In the genomic region with DNA sequence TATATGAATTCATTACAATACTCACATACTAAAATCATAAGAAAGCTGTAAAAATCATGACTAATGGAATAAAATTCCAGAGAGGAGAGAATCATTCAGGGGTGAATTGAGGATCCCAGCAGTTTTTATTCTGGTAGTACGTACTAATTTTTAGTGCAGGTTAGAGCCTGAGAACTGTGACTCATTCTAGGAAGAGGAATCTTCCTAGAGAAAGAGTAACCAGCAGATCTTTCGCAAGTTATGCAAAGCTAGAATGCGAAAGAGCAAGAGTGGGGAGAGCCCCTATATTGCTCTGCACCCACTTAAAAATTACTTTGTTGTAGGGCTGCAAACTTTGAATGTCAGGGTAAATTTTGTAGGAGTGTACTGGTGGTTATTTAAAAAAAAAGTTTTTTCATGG, we compare ENCODE assay signal across 1 cellular context.
TF ChIP-seq lines count a peak whose summit lies in the region.

No MANE protein-coding gene starts in this region.

TF ChIP-seq in WTC11, 78 proteins besides CTCF, POLR2A, EP300 and RAD21 (continued from another document):
- TF ChIP-seq, protein P1, sequence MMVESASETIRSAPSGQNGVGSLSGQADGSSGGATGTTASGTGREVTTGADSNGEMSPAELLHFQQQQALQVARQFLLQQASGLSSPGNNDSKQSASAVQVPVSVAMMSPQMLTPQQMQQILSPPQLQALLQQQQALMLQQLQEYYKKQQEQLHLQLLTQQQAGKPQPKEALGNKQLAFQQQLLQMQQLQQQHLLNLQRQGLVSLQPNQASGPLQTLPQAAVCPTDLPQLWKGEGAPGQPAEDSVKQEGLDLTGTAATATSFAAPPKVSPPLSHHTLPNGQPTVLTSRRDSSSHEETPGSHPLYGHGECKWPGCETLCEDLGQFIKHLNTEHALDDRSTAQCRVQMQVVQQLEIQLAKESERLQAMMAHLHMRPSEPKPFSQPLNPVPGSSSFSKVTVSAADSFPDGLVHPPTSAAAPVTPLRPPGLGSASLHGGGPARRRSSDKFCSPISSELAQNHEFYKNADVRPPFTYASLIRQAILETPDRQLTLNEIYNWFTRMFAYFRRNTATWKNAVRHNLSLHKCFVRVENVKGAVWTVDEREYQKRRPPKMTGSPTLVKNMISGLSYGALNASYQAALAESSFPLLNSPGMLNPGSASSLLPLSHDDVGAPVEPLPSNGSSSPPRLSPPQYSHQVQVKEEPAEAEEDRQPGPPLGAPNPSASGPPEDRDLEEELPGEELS (CRISPR knock-in tag; IDR thresholded peaks at IDR 0.05), result no peak
- no peak for TF ChIP-seq ESRRA (CRISPR knock-in tag; IDR thresholded peaks at IDR 0.05; ENCODE audit: borderline replicate concordance)
- TF ChIP-seq, protein P2, sequence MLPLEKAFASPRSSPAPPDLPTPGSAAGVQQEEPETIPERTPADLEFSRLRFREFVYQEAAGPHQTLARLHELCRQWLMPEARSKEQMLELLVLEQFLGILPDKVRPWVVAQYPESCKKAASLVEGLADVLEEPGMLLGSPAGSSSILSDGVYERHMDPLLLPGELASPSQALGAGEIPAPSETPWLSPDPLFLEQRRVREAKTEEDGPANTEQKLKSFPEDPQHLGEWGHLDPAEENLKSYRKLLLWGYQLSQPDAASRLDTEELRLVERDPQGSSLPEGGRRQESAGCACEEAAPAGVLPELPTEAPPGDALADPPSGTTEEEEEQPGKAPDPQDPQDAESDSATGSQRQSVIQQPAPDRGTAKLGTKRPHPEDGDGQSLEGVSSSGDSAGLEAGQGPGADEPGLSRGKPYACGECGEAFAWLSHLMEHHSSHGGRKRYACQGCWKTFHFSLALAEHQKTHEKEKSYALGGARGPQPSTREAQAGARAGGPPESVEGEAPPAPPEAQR (CRISPR knock-in tag; IDR thresholded peaks at IDR 0.05), result no peak
- TF ChIP-seq E2F4 (CRISPR knock-in tag; IDR thresholded peaks at IDR 0.05; ENCODE audit: borderline replicate concordance, low read depth), result no peak
